In the genomic region with DNA sequence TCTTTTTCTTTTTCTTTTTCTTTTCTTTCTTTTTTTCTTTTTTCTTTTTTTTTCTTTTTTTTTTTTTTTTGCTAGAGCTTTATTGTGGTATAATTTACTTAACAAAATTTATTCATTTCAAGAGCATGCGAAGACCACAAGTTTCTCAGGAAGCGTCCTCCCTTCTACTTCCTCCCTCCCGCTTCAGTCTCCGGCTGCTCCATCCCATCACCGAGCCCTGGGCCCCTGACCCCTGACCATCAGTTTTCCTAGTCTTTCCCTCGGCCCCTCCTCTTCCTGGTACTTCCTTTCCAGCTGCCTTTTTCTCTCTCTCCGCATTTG, we compare ENCODE assay signal across 1 cellular context.
TF ChIP-seq lines count a peak whose summit lies in the region.

No MANE protein-coding gene starts in this region.

TF ChIP-seq in K562, 482 proteins besides CTCF, POLR2A, EP300 and RAD21 (continued from another document):
- TF ChIP-seq, protein P1, sequence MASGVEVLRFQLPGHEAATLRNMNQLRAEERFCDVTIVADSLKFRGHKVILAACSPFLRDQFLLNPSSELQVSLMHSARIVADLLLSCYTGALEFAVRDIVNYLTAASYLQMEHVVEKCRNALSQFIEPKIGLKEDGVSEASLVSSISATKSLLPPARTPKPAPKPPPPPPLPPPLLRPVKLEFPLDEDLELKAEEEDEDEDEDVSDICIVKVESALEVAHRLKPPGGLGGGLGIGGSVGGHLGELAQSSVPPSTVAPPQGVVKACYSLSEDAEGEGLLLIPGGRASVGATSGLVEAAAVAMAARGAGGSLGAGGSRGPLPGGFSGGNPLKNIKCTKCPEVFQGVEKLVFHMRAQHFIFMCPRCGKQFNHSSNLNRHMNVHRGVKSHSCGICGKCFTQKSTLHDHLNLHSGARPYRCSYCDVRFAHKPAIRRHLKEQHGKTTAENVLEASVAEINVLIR (CRISPR knock-in tag; IDR thresholded peaks at IDR 0.05): no peak
- TF ChIP-seq, protein P2, sequence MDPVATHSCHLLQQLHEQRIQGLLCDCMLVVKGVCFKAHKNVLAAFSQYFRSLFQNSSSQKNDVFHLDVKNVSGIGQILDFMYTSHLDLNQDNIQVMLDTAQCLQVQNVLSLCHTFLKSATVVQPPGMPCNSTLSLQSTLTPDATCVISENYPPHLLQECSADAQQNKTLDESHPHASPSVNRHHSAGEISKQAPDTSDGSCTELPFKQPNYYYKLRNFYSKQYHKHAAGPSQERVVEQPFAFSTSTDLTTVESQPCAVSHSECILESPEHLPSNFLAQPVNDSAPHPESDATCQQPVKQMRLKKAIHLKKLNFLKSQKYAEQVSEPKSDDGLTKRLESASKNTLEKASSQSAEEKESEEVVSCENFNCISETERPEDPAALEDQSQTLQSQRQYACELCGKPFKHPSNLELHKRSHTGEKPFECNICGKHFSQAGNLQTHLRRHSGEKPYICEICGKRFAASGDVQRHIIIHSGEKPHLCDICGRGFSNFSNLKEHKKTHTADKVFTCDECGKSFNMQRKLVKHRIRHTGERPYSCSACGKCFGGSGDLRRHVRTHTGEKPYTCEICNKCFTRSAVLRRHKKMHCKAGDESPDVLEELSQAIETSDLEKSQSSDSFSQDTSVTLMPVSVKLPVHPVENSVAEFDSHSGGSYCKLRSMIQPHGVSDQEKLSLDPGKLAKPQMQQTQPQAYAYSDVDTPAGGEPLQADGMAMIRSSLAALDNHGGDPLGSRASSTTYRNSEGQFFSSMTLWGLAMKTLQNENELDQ (CRISPR knock-in tag; IDR thresholded peaks at IDR 0.05; ENCODE audit: borderline replicate concordance): no peak
